In the genomic region with DNA sequence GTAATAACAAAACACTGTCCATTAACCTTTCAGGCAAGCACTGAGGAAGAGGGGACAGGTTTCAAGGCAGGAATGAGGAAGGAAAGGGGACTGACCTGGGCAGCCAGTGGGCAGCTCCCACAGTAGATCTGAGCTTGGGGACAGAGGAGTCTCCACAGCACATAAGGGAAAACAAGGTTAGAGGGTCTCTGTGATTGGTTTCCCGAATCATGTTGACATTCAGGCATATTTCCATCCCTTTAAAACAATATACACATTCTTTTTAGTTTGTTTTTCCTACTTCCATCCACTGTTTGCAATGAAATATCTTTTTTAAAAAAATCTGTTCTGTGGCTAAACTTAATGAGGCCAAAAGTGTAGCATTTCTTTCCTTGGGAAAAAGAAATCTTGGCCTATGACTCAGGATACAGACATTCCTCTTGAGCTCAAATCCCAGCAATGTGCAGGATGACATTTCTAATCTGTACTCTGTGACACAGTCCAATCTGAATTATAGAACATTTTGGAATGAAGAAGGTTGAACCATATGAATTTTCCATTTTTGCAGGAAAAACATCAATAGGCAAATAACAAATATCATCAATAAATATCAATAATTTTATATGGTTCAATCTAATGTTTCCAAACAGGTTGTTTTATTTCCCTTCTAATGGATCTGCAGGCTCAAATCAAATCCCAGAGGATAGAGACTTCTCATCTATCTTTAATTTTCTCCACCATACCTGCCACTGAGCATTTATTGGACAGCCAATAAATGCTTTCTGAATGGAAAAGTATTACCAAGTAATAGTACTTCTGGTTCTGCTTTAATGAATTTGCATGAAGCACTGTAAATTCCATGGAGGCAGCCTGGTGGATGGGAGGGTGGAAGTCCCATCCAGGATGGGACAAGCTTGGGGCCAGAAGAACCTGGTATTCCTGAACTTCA, we compare ENCODE assay signal across 10 cellular contexts. TPM values are rescaled to one million over a fixed set of nuclear protein-coding genes. Genes with fewer than 3 reads are reported as not detected.
DNase-seq lines count a peak whose midpoint lies in the region; ATAC-seq and TF ChIP-seq lines count a peak whose summit lies in the region.
"Had no signal": no experiment of that assay in that cellular context is flagged by ENCODE, and none has a peak within 500 bp of the region (broad histone marks: within the 10 kb centered on the region; RNA-seq: fewer than 3 reads in every experiment).

No MANE protein-coding gene starts in this region.

- no peaks in the 10 kb centered on the region for H3K27me3 ChIP-seq in HUES48 (ENCODE audit: control insufficient read depth, insufficient read depth, low read length)
- no peaks in the 10 kb centered on the region for H3K27me3 ChIP-seq in endodermal cell (ENCODE audit: control insufficient read depth, insufficient read depth, low read length, poor library complexity, severe bottlenecking)

- no peaks in the 10 kb centered on the region for H3K27me3 Mint-ChIP-seq in endodermal cell (ENCODE audit: insufficient read depth)

- TF ChIP-seq CTCF in 22Rv1 (IDR thresholded peaks at IDR 0.05) (no peak), endodermal cell (conservative IDR thresholded peaks at IDR 0.05) (no peak)

- H3K9me3 ChIP-seq in HUES48 (ENCODE audit: control insufficient read depth, insufficient read depth, low read length) (no peaks in the 10 kb centered on the region), endodermal cell (ENCODE audit: control insufficient read depth, low read length) (peaks cover 7% of the 10 kb centered on the region)
- H3K9me3 ChIP-seq: BLaER1 treated with 17β-estradiol and CSF1 and Interleukin-3, amounts not matched to agents 10 nM and 100 nM had no signal

- DNase-seq in endodermal cell: no peak
- DNase-seq in myocyte (ENCODE audit: low read depth): peak; percentile 72
- DNase-seq in HPDE6-E6E7 (ENCODE audit: extremely low spot score): no peak
- no peak for DNase-seq in NK-92 treated with Interleukin-12 subunit alpha and Interleukin-12 subunit beta, amount 100 ng/mL, for 24 hours (lab: John Stamatoyannopoulos, UW)
- DNase-seq: NCI-H2029 had no signal

- H3K4me1 Mint-ChIP-seq in endodermal cell: peaks cover 70% of the 10 kb centered on the region

- H3K36me3 ChIP-seq in HUES48 (ENCODE audit: control insufficient read depth, insufficient read depth, low read length) (peaks cover 36% of the 10 kb centered on the region), endodermal cell (ENCODE audit: control insufficient read depth, insufficient read depth, low read length) (peaks cover 85% of the 10 kb centered on the region)

- H3K9me3 Mint-ChIP-seq in endodermal cell: no peaks in the 10 kb centered on the region

- peaks cover 45% of the 10 kb centered on the region for H3K4me1 ChIP-seq in HUES48 (ENCODE audit: control insufficient read depth, insufficient read depth, low read length)
- peaks cover 44% of the 10 kb centered on the region for H3K4me1 ChIP-seq in endodermal cell (ENCODE audit: control insufficient read depth, insufficient read depth, low read length)

- no peak overlapping the region for H3K4me3 Mint-ChIP-seq in endodermal cell

- peak overlapping the region; percentile 79 for H3K27ac Mint-ChIP-seq in endodermal cell

- no peak overlapping the region for H3K4me3 ChIP-seq in HUES48 (ENCODE audit: low read depth, low read length)
- no peak overlapping the region for H3K4me3 ChIP-seq in endodermal cell (ENCODE audit: low read length)
- H3K4me3 ChIP-seq: BLaER1 treated with 17β-estradiol and CSF1 and Interleukin-3, amounts not matched to agents 10 nM and 100 nM had no signal

- no peak for TF ChIP-seq POLR2A in GM18505 (IDR thresholded peaks at IDR 0.05; ENCODE audit: borderline replicate concordance, extremely low read depth, insufficient read depth, insufficient read length)

- 95% methylated on average over 1 of the region's 1 CpG; no CpG with 5 or more reads in 1 of the 2 experiments for WGBS in endodermal cell (ENCODE audit: insufficient coverage in 1 of 2, insufficient read length in 1 of 2), 2 experiments

- H3K9ac ChIP-seq in HUES48 (ENCODE audit: low read depth, low read length) (no peak overlapping the region), endodermal cell (ENCODE audit: extremely low read depth, low read length, poor library complexity, severe bottlenecking) (no peak overlapping the region)
- H3K9ac ChIP-seq: BLaER1 treated with 17β-estradiol and CSF1 and Interleukin-3, amounts not matched to agents 10 nM and 100 nM had no signal

- H3K27ac ChIP-seq in 22Rv1 (peak overlapping the region; percentile 96; the same call in 1 of the 2 replicates), HUES48 (ENCODE audit: low read depth, low read length) (peak overlapping the region; percentile 2), endodermal cell (ENCODE audit: low read depth, low read length) (no peak overlapping the region)
- H3K27ac ChIP-seq: BLaER1 treated with 17β-estradiol and CSF1 and Interleukin-3, amounts not matched to agents 10 nM and 100 nM had no signal

- ATAC-seq in GM18505 (IDR thresholded peaks at IDR 0.05; ENCODE audit: unreplicated experiment): no peak
- no peak for ATAC-seq in GM21390 (IDR thresholded peaks at IDR 0.05; ENCODE audit: unreplicated experiment)

- H3K36me3 Mint-ChIP-seq in endodermal cell (ENCODE audit: low read depth): peaks cover 65% of the 10 kb centered on the region

RNA-seq across cellular contexts. Expression of gene ITGB5, which starts 54.1 kb away (rescaled TPM):
- 100 to 1,000 TPM; 262 to 329 TPM for total RNA-seq in endodermal cell
- polyA plus RNA-seq in endodermal cell (2013, experiment 1 of 2): 62.0 TPM
- 71.0 TPM for polyA plus RNA-seq in endodermal cell (2013, experiment 2 of 2)
- total RNA-seq in myocyte: 203 and 258 TPM in 2 replicates
- 762 TPM for polyA plus RNA-seq in myocyte (2012)
